16 cellular contexts compared by ENCODE assay signal in genomic region chr1:9733160-9733789, GRCh38.
DNase-seq lines count a peak whose midpoint lies in the region; ATAC-seq and TF ChIP-seq lines count a peak whose summit lies in the region.
"Had no signal": no experiment of that assay in that cellular context is flagged by ENCODE, and none has a peak within 500 bp of the region (broad histone marks: within the 10 kb centered on the region; RNA-seq: fewer than 3 reads in every experiment).

No MANE protein-coding gene starts in this region.

- TF ChIP-seq CTCF in DND-41 (IDR thresholded peaks at IDR 0.05; ENCODE audit: borderline replicate concordance, extremely low read depth, low read length, poor library complexity, severe bottlenecking): no peak
- no peak for TF ChIP-seq CTCF in activated CD8-positive, alpha-beta T cell treated with anti-CD3 and anti-CD28 coated beads for 36 hours (IDR thresholded peaks at IDR 0.05)

- DNase-seq in activated T-cell treated with anti-CD3 and anti-CD28 coated beads, Interleukin-2, amount 50 U/mL, for 72 hours: no peak
- no peak for DNase-seq in activated T-cell treated with anti-CD3 and anti-CD28 coated beads, Interleukin-2, amount 50 U/mL, for 1 hour
- no peak for DNase-seq in DND-41
- DNase-seq in activated CD8-positive, alpha-beta T cell treated with anti-CD3 and anti-CD28 coated beads for 36 hours: no peak
- peak in 1 of 10 donors; percentile 44 for DNase-seq in naive thymus-derived CD8-positive, alpha-beta T cell
- no peak for DNase-seq in NCI-H1436 (lab: John Stamatoyannopoulos, UW)
- DNase-seq: COR-L47, NCI-H1048, NCI-H524, Right ventricle myocardium superior, uterus, WERI-Rb-1 had no signal

- intact Hi-C loops in activated CD8-positive, alpha-beta T cell treated with anti-CD3 and anti-CD28 coated beads for 36 hours (cut with micrococcal nuclease): no loop called here

- no peak overlapping the region for H2AFZ ChIP-seq in DND-41 (ENCODE audit: low read depth, low read length)
- H2AFZ ChIP-seq: parathyroid adenoma had no signal

- no peak overlapping the region for H3K4me3 Mint-ChIP-seq in activated T-cell treated with anti-CD3 and anti-CD28 coated beads, Interleukin-2, amount 50 U/mL, for 72 hours
- no peak overlapping the region for H3K4me3 Mint-ChIP-seq in activated CD8-positive, alpha-beta T cell treated with anti-CD3 and anti-CD28 coated beads for 36 hours
- H3K4me3 Mint-ChIP-seq in naive thymus-derived CD8-positive, alpha-beta T cell: peak overlapping the region in 7 of 10 donors; percentile 14 to 68 (median 29)

- H4K20me1 ChIP-seq in DND-41 (ENCODE audit: insufficient read depth, low read length): peaks cover 12% of the 10 kb centered on the region

- no peak for ATAC-seq in activated T-cell treated with anti-CD3 and anti-CD28 coated beads, Interleukin-2, amount 50 U/mL, for 72 hours (replicated peaks in 1 of 2)
- ATAC-seq in DND-41 (ENCODE audit: insufficient read depth, low read depth) (no peak; the same call in 2 of the 3 replicates), esophagus mucosa (no peak), GM18867 (IDR thresholded peaks at IDR 0.05; ENCODE audit: unreplicated experiment) (no peak)
- ATAC-seq in activated CD8-positive, alpha-beta T cell treated with anti-CD3 and anti-CD28 coated beads for 36 hours: no peak
- ATAC-seq in naive thymus-derived CD8-positive, alpha-beta T cell: no peak

- no peak overlapping the region for H3K4me3 ChIP-seq in DND-41 (ENCODE audit: low read depth in 1 of 2, low read length in 2 of 2)
- H3K4me3 ChIP-seq: uterus had no signal

- CTCF ChIA-PET in activated CD8-positive, alpha-beta T cell treated with anti-CD3 and anti-CD28 coated beads for 36 hours (lab: Charles Lee): interaction anchor here (1.5 to 2.1 kb wide), 2 partner anchors 54 to 107 kb away, joined by 3 to 6 read pairs; no protein-coding TSS in a partner anchor

- H3K4me1 ChIP-seq in DND-41 (ENCODE audit: insufficient read depth, low read length): peaks cover 25% of the 10 kb centered on the region
- H3K4me1 ChIP-seq: parathyroid adenoma, uterus had no signal

- POLR2A ChIA-PET in activated CD8-positive, alpha-beta T cell treated with anti-CD3 and anti-CD28 coated beads for 36 hours (lab: Charles Lee): interaction anchor here (0.9 to 2.3 kb wide), 3 partner anchors 10 to 106 kb away, joined by 3 to 9 read pairs (median 3); no protein-coding TSS in a partner anchor
- POLR2A ChIA-PET in naive thymus-derived CD8-positive, alpha-beta T cell (lab: Charles Lee): interaction anchor here (0.6 to 38.5 kb wide), 6 partner anchors 11 to 105 kb away, joined by 3 to 1258 read pairs (median 4); partner anchors contain the start of genes CLSTN1 and PIK3CD

- H3K36me3 Mint-ChIP-seq in activated T-cell treated with anti-CD3 and anti-CD28 coated beads, Interleukin-2, amount 50 U/mL, for 72 hours (ENCODE audit: insufficient read depth in 2 of 2): peaks cover 12 to 43% of the 10 kb centered on the region in 2 donors
- H3K36me3 Mint-ChIP-seq in activated CD8-positive, alpha-beta T cell treated with anti-CD3 and anti-CD28 coated beads for 36 hours (ENCODE audit: low read depth): peaks cover 56% of the 10 kb centered on the region
- peaks cover 0 to 81% (median 46%) of the 10 kb centered on the region in 3 donors for H3K36me3 Mint-ChIP-seq in naive thymus-derived CD8-positive, alpha-beta T cell

- H3K4me2 ChIP-seq in DND-41 (ENCODE audit: insufficient read depth, low read length): no peak overlapping the region
- H3K4me2 ChIP-seq: KMS-11 had no signal

- no peaks in the 10 kb centered on the region for H3K9me3 Mint-ChIP-seq in activated T-cell treated with anti-CD3 and anti-CD28 coated beads, Interleukin-2, amount 50 U/mL, for 72 hours
- no peaks in the 10 kb centered on the region for H3K9me3 Mint-ChIP-seq in activated CD8-positive, alpha-beta T cell treated with anti-CD3 and anti-CD28 coated beads for 36 hours
- H3K9me3 Mint-ChIP-seq in naive thymus-derived CD8-positive, alpha-beta T cell: no peaks in the 10 kb centered on the region

- H3K27ac ChIP-seq in DND-41 (ENCODE audit: low read length): peak overlapping the region; percentile 46
- H3K27ac ChIP-seq: KMS-11, parathyroid adenoma, uterus, WERI-Rb-1 had no signal

- no peak overlapping the region for H3K9ac ChIP-seq in DND-41 (ENCODE audit: low read depth, low read length)
- H3K9ac ChIP-seq: KMS-11, parathyroid adenoma had no signal

- H3K4me1 Mint-ChIP-seq in activated T-cell treated with anti-CD3 and anti-CD28 coated beads, Interleukin-2, amount 50 U/mL, for 72 hours (ENCODE audit: low read depth): peaks cover 49% of the 10 kb centered on the region
- peaks cover 43% of the 10 kb centered on the region for H3K4me1 Mint-ChIP-seq in activated CD8-positive, alpha-beta T cell treated with anti-CD3 and anti-CD28 coated beads for 36 hours (ENCODE audit: low read depth)
- H3K4me1 Mint-ChIP-seq in naive thymus-derived CD8-positive, alpha-beta T cell: peaks cover 34 to 84% (median 68%) of the 10 kb centered on the region in 4 donors

- no peaks in the 10 kb centered on the region for H3K9me3 ChIP-seq in DND-41 (ENCODE audit: insufficient read depth, low read length, severe bottlenecking)
- H3K9me3 ChIP-seq: uterus had no signal

- H3K27me3 ChIP-seq in DND-41 (ENCODE audit: insufficient read depth, low read length, poor library complexity): no peaks in the 10 kb centered on the region
- H3K27me3 ChIP-seq: uterus had no signal

- H3K36me3 ChIP-seq in DND-41 (ENCODE audit: insufficient read depth, low read length): peaks cover 99% of the 10 kb centered on the region
- H3K36me3 ChIP-seq: uterus had no signal

- H3K79me2 ChIP-seq in DND-41 (ENCODE audit: insufficient read depth, low read length): peaks cover 4% of the 10 kb centered on the region
- H3K79me2 ChIP-seq: parathyroid adenoma had no signal

- H3K27ac Mint-ChIP-seq in activated T-cell treated with anti-CD3 and anti-CD28 coated beads, Interleukin-2, amount 50 U/mL, for 72 hours: peak overlapping the region; percentile 81
- H3K27ac Mint-ChIP-seq in activated CD8-positive, alpha-beta T cell treated with anti-CD3 and anti-CD28 coated beads for 36 hours: peak overlapping the region; percentile 70
- H3K27ac Mint-ChIP-seq in naive thymus-derived CD8-positive, alpha-beta T cell: peak overlapping the region; percentile 50 to 91 (median 86)

- no peaks in the 10 kb centered on the region for H3K27me3 Mint-ChIP-seq in activated T-cell treated with anti-CD3 and anti-CD28 coated beads, Interleukin-2, amount 50 U/mL, for 72 hours (ENCODE audit: low read depth)
- no peaks in the 10 kb centered on the region for H3K27me3 Mint-ChIP-seq in activated CD8-positive, alpha-beta T cell treated with anti-CD3 and anti-CD28 coated beads for 36 hours
- no peaks in the 10 kb centered on the region for H3K27me3 Mint-ChIP-seq in naive thymus-derived CD8-positive, alpha-beta T cell

Comparison
In these comparisons a context has a peak if more than half of its experiments do, and no peak if none do; other contexts are left out.
1. H3K4me3 Mint-ChIP-seq: peak in naive thymus-derived CD8-positive, alpha-beta T cell (7 of 10); none in activated T-cell treated with anti-CD3 and anti-CD28 coated beads, Interleukin-2, amount 50 U/mL, for 72 hours (0 of 2) and activated CD8-positive, alpha-beta T cell treated with anti-CD3 and anti-CD28 coated beads for 36 hours (single experiment).
2. Peak in every context shown above with its lines, with median percentiles within 50 percentile points of each other: H3K27ac Mint-ChIP-seq.